Comparison of ENCODE assay signal across 7 cellular contexts in the genomic region with DNA sequence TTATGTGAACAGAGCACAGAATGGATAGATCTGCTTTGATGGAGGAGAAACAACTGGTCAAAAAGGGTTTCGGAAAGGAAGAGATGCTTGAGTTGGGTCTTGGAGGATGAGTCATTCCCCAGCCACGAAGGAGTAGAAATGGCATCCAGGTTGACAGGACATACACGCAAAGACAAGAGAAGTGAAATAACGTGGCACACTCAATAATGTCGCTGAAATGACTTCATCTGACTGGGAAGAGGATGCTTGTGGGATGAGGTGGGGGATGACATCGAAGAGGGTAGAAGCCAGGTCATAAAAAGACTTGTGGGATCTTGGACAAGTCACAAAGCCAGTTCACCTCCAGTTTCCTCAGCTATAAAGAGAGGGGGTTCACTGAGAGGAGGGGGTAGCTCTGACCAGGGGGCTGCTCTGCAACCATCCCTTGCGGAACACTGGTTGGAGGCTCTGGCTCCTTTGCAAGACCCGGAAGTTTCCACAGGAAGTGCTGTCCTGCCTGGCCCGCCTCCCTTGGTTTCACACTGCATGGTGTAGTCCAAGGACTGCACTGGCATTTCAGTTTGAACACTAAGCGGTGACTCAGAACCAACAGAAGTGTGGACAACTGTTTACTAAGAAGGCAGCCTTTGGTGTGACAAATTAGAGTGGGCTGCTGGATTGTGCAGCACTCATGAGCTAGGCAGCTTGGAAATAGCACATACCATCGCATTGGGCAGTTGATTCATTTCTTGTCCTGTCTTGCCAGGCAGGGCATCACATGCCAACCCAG.
DNase-seq lines count a peak whose midpoint lies in the region; ATAC-seq and TF ChIP-seq lines count a peak whose summit lies in the region.

No MANE protein-coding gene starts in this region.

- no peaks in the 10 kb centered on the region for H3K36me3 ChIP-seq in skeletal muscle satellite cell (ENCODE audit: insufficient read depth, low read length)

- no peak overlapping the region for H3K4me3 ChIP-seq in skeletal muscle satellite cell (ENCODE audit: low read length)

- H3K4me1 ChIP-seq in skeletal muscle satellite cell (ENCODE audit: control insufficient read depth, insufficient read depth, low read length) = peaks cover 34% of the 10 kb centered on the region

- POLR2A ChIA-PET in activated CD8-positive, alpha-beta T cell treated with anti-CD3 and anti-CD28 coated beads for 36 hours (lab: Charles Lee) = interaction anchor here (0.9 to 2.1 kb wide), 6 partner anchors 11 to 204 kb away, joined by 3 to 12 read pairs (median 4); no protein-coding TSS in a partner anchor

- ATAC-seq in GM19043 (IDR thresholded peaks at IDR 0.05; ENCODE audit: low read depth, unreplicated experiment) = peak; percentile 54
- ATAC-seq in HG02870 (IDR thresholded peaks at IDR 0.05; ENCODE audit: unreplicated experiment) = peak; percentile 65
- ATAC-seq in activated CD8-positive, alpha-beta T cell treated with anti-CD3 and anti-CD28 coated beads for 36 hours = peak; percentile 84

- H3K9ac ChIP-seq in skeletal muscle satellite cell (ENCODE audit: low read depth, low read length) = no peak overlapping the region

- peak; percentile 65 for DNase-seq in activated CD8-positive, alpha-beta T cell treated with anti-CD3 and anti-CD28 coated beads for 36 hours
- DNase-seq in G401 (ENCODE audit: low spot score) (no peak), nucleus accumbens (lab: John Stamatoyannopoulos, UW) (no peak), T-helper 9 cell (no peak)

- H3K4me1 Mint-ChIP-seq in activated CD8-positive, alpha-beta T cell treated with anti-CD3 and anti-CD28 coated beads for 36 hours (ENCODE audit: low read depth) = peaks cover 59% of the 10 kb centered on the region

- TF ChIP-seq CTCF in activated CD8-positive, alpha-beta T cell treated with anti-CD3 and anti-CD28 coated beads for 36 hours (IDR thresholded peaks at IDR 0.05) = no peak

- no peak overlapping the region for H3K4me3 Mint-ChIP-seq in activated CD8-positive, alpha-beta T cell treated with anti-CD3 and anti-CD28 coated beads for 36 hours

- intact Hi-C loops in activated CD8-positive, alpha-beta T cell treated with anti-CD3 and anti-CD28 coated beads for 36 hours (cut with micrococcal nuclease) = loop anchor here (5.0 kb wide), 2 partner anchors 113 to 468 kb away; no protein-coding TSS in a partner anchor

- no peaks in the 10 kb centered on the region for H3K36me3 Mint-ChIP-seq in activated CD8-positive, alpha-beta T cell treated with anti-CD3 and anti-CD28 coated beads for 36 hours (ENCODE audit: low read depth)

- peak overlapping the region; percentile 30 for H3K4me2 ChIP-seq in skeletal muscle satellite cell (ENCODE audit: low read length)

- peaks cover 3% of the 10 kb centered on the region for H3K9me3 Mint-ChIP-seq in activated CD8-positive, alpha-beta T cell treated with anti-CD3 and anti-CD28 coated beads for 36 hours

- H3K27me3 ChIP-seq in skeletal muscle satellite cell (ENCODE audit: control insufficient read depth, insufficient read depth, low read length) = no peaks in the 10 kb centered on the region

- H3K9me3 ChIP-seq in skeletal muscle satellite cell (replicated peaks; ENCODE audit: low read length) = no peaks in the 10 kb centered on the region

- CTCF ChIA-PET in activated CD8-positive, alpha-beta T cell treated with anti-CD3 and anti-CD28 coated beads for 36 hours (lab: Charles Lee) = interaction anchor here (1.4 to 8.3 kb wide), 5 partner anchors 14 to 543 kb away, joined by 3 to 128 read pairs (median 7); a partner anchor contains a TSS

- peaks cover 4% of the 10 kb centered on the region for H3K27me3 Mint-ChIP-seq in activated CD8-positive, alpha-beta T cell treated with anti-CD3 and anti-CD28 coated beads for 36 hours

- in situ Hi-C loops in G401 (cut with HindIII; ENCODE audit: low sequenced_read_pairs) = no loop called here

- H3K27ac Mint-ChIP-seq in activated CD8-positive, alpha-beta T cell treated with anti-CD3 and anti-CD28 coated beads for 36 hours = peak overlapping the region; percentile 60
